Comparison of ENCODE assay signal across 7 cellular contexts in genomic region chr10:71770255-71770654, GRCh38. TPM values are rescaled to one million over a fixed set of nuclear protein-coding genes. Genes with fewer than 3 reads are reported as not detected.
DNase-seq lines count a peak whose midpoint lies in the region; ATAC-seq and TF ChIP-seq lines count a peak whose summit lies in the region.

No MANE protein-coding gene starts in this region.

- no peaks in the 10 kb centered on the region for H3K9me2 ChIP-seq in Loucy (replicated peaks; ENCODE audit: low read depth, low read length)

- intact Hi-C loops in left ventricle myocardium inferior (cut with micrococcal nuclease) (loop anchor here (10.0 kb wide), 1 partner anchor 45 kb away; no protein-coding TSS in a partner anchor), stomach (cut with DNase I; ENCODE audit: low total_unique reads) (no loop called here)

- H3K36me3 Mint-ChIP-seq in activated T-helper 17 cell treated with anti-CD3 and anti-CD28 coated beads, Interleukin-2, amount 50 U/mL, for 72 hours (ENCODE audit: low read depth) = peaks cover 89% of the 10 kb centered on the region
- no peaks in the 10 kb centered on the region for H3K36me3 Mint-ChIP-seq in progenitor cell of endocrine pancreas (ENCODE audit: insufficient read depth)

- H3K4me3 Mint-ChIP-seq in activated T-helper 17 cell treated with anti-CD3 and anti-CD28 coated beads, Interleukin-2, amount 50 U/mL, for 72 hours = peak overlapping the region; percentile 91
- H3K4me3 Mint-ChIP-seq in progenitor cell of endocrine pancreas (ENCODE audit: low read depth) = no peak overlapping the region

- H3K36me3 ChIP-seq in Loucy (ENCODE audit: insufficient read depth, low read length) = no peaks in the 10 kb centered on the region
- H3K36me3 ChIP-seq in left ventricle myocardium inferior = no peaks in the 10 kb centered on the region
- no peaks in the 10 kb centered on the region for H3K36me3 ChIP-seq in stomach
- no peaks in the 10 kb centered on the region for H3K36me3 ChIP-seq in neuronal stem cell (replicated peaks in 1 of 2; ENCODE audit: control insufficient read depth in 2 of 2, insufficient read depth in 2 of 2, low read length in 2 of 2)

- TF ChIP-seq POLR2A in stomach (IDR thresholded peaks at IDR 0.05) = no peak

- no peak overlapping the region for H2BK5ac ChIP-seq in neuronal stem cell (ENCODE audit: low read length)

- H3K23ac ChIP-seq in neuronal stem cell (ENCODE audit: low read depth, low read length, poor library complexity) = no peak overlapping the region

- H3K27me3 Mint-ChIP-seq in activated T-helper 17 cell treated with anti-CD3 and anti-CD28 coated beads, Interleukin-2, amount 50 U/mL, for 72 hours = no peaks in the 10 kb centered on the region
- H3K27me3 Mint-ChIP-seq in progenitor cell of endocrine pancreas = peaks cover 20% of the 10 kb centered on the region

- ATAC-seq in activated T-helper 17 cell treated with anti-CD3 and anti-CD28 coated beads, Interleukin-2, amount 50 U/mL, for 72 hours (replicated peaks) = no peak

- no peaks in the 10 kb centered on the region for H4K20me1 ChIP-seq in Loucy (ENCODE audit: insufficient read depth, low read length, poor library complexity, severe bottlenecking)

- H3K79me2 ChIP-seq in Loucy (ENCODE audit: insufficient read depth, low read length) = no peaks in the 10 kb centered on the region; the same call in 1 of the 2 replicates

- H3K4me2 ChIP-seq in Loucy (ENCODE audit: low read depth, low read length, poor library complexity, severe bottlenecking) (peak overlapping the region; percentile 75), neuronal stem cell (ENCODE audit: insufficient read depth, low read length, poor library complexity, severe bottlenecking) (no peak overlapping the region)

- TF ChIP-seq CTCF in Loucy (conservative IDR thresholded peaks at IDR 0.05; ENCODE audit: low read length) = no peak
- TF ChIP-seq CTCF in left ventricle myocardium inferior (IDR thresholded peaks at IDR 0.05; ENCODE audit: borderline replicate concordance) = no peak
- TF ChIP-seq CTCF in stomach (IDR thresholded peaks at IDR 0.05) = no peak
- TF ChIP-seq CTCF in progenitor cell of endocrine pancreas (IDR thresholded peaks at IDR 0.05; ENCODE audit: unreplicated experiment) = no peak

- H2AK5ac ChIP-seq in neuronal stem cell (ENCODE audit: low read depth, low read length) = no peak overlapping the region

- H2BK120ac ChIP-seq in neuronal stem cell (ENCODE audit: low read depth, low read length) = no peak overlapping the region

- H3K27ac ChIP-seq in left ventricle myocardium inferior (replicated peaks) (peak overlapping the region; percentile 99), stomach (peak overlapping the region; percentile 88 to 93 (median 90)), neuronal stem cell (replicated peaks; ENCODE audit: low read length) (no peak overlapping the region)

- H3K27me3 ChIP-seq in Loucy (ENCODE audit: insufficient read depth, low read length, poor library complexity, severe bottlenecking) = no peaks in the 10 kb centered on the region
- H3K27me3 ChIP-seq in left ventricle myocardium inferior (ENCODE audit: low read depth) = no peaks in the 10 kb centered on the region
- H3K27me3 ChIP-seq in stomach = no peaks in the 10 kb centered on the region
- peaks cover 0 to 57% (median 18%) of the 10 kb centered on the region in 3 experiments for H3K27me3 ChIP-seq in neuronal stem cell (ENCODE audit: control insufficient read depth in 3 of 3, insufficient read depth in 3 of 3, low read depth in 1 of 3, low read length in 3 of 3)

- TF ChIP-seq EP300 in stomach (IDR thresholded peaks at IDR 0.05) = no peak

- H3K18ac ChIP-seq in neuronal stem cell (ENCODE audit: low read length) = no peak overlapping the region

- H3K9me3 ChIP-seq in Loucy (ENCODE audit: insufficient read depth, low read depth, low read length) = no peaks in the 10 kb centered on the region
- no peaks in the 10 kb centered on the region for H3K9me3 ChIP-seq in left ventricle myocardium inferior (replicated peaks)
- no peaks in the 10 kb centered on the region for H3K9me3 ChIP-seq in stomach
- no peaks in the 10 kb centered on the region for H3K9me3 ChIP-seq in neuronal stem cell (replicated peaks in 1 of 2; ENCODE audit: control insufficient read depth in 2 of 2, insufficient read depth in 1 of 2, low read depth in 1 of 2, low read length in 2 of 2)

- H3K4me1 ChIP-seq in Loucy (ENCODE audit: insufficient read depth, low read length, poor library complexity, severe bottlenecking) = peaks cover 77% of the 10 kb centered on the region
- peaks cover 99% of the 10 kb centered on the region for H3K4me1 ChIP-seq in left ventricle myocardium inferior
- H3K4me1 ChIP-seq in stomach = peaks cover 88 to 98% (median 95%) of the 10 kb centered on the region in 4 donors
- H3K4me1 ChIP-seq in neuronal stem cell (ENCODE audit: control insufficient read depth in 2 of 2, insufficient read depth in 1 of 2, low read depth in 1 of 2, low read length in 2 of 2) = peaks cover 4 to 8% of the 10 kb centered on the region in 2 donors

- no peak overlapping the region for H4K91ac ChIP-seq in neuronal stem cell (ENCODE audit: low read depth, low read length, poor library complexity)

- H2BK15ac ChIP-seq in neuronal stem cell (ENCODE audit: low read length) = no peak overlapping the region

- DNase-seq in left ventricle myocardium inferior (no peak), stomach (no peak), NCI-H1092 (lab: John Stamatoyannopoulos, UW) (no peak), neuronal stem cell (ENCODE audit: low spot score) (no peak), progenitor cell of endocrine pancreas (ENCODE audit: low spot score, unreplicated experiment) (no peak)

- H3K14ac ChIP-seq in neuronal stem cell (ENCODE audit: low read length) = no peak overlapping the region

- H3K9ac ChIP-seq in Loucy (ENCODE audit: low read depth, low read length, poor library complexity, severe bottlenecking) (peak overlapping the region; percentile 65), neuronal stem cell (ENCODE audit: low read depth, low read length, poor library complexity) (no peak overlapping the region)

- H3F3A ChIP-seq in Loucy (ENCODE audit: low read depth) = peaks cover 8% of the 10 kb centered on the region; the same call in 1 of the 2 replicates

- H3K9me3 Mint-ChIP-seq in activated T-helper 17 cell treated with anti-CD3 and anti-CD28 coated beads, Interleukin-2, amount 50 U/mL, for 72 hours = no peaks in the 10 kb centered on the region
- no peaks in the 10 kb centered on the region for H3K9me3 Mint-ChIP-seq in progenitor cell of endocrine pancreas (ENCODE audit: low read depth)

- 86 to 94% (median 92%) methylated on average over 2 to 3 of the region's 3 CpGs for WGBS in stomach, 5 donors
- no CpG with 5 or more reads among the region's 3 CpGs for WGBS in neuronal stem cell (ENCODE audit: extremely low coverage in 2 of 2, insufficient read length in 2 of 2, insufficient replicate concordance in 1 of 2), 2 donors

- H2AFZ ChIP-seq in Loucy (ENCODE audit: low read length) = no peak overlapping the region
- no peak overlapping the region for H2AFZ ChIP-seq in neuronal stem cell (ENCODE audit: low read length)

- H3K4ac ChIP-seq in neuronal stem cell (ENCODE audit: low read length) = no peak overlapping the region

- H2BK12ac ChIP-seq in neuronal stem cell (ENCODE audit: low read length) = no peak overlapping the region

- no peak overlapping the region for H4K8ac ChIP-seq in neuronal stem cell (ENCODE audit: low read depth, low read length)

- H3K4me1 Mint-ChIP-seq in activated T-helper 17 cell treated with anti-CD3 and anti-CD28 coated beads, Interleukin-2, amount 50 U/mL, for 72 hours = peaks cover 49% of the 10 kb centered on the region
- H3K4me1 Mint-ChIP-seq in progenitor cell of endocrine pancreas (ENCODE audit: low read depth) = peaks cover 23% of the 10 kb centered on the region

- H3K79me1 ChIP-seq in neuronal stem cell (ENCODE audit: low read depth, low read length) = no peaks in the 10 kb centered on the region

- H3K4me3 ChIP-seq in Loucy (ENCODE audit: low read length, poor library complexity, severe bottlenecking) (peak overlapping the region; percentile 73), left ventricle myocardium inferior (peak overlapping the region; percentile 96), stomach (peak overlapping the region in 3 of 4 donors; percentile 5 to 70 (median 58)), neuronal stem cell (ENCODE audit: low read length in 2 of 2) (no peak overlapping the region)

- H3K27ac Mint-ChIP-seq in activated T-helper 17 cell treated with anti-CD3 and anti-CD28 coated beads, Interleukin-2, amount 50 U/mL, for 72 hours = peak overlapping the region; percentile 94
- H3K27ac Mint-ChIP-seq in progenitor cell of endocrine pancreas = no peak overlapping the region

RNA-seq across cellular contexts. Expression of gene VSIR, which starts 3.1 kb away (rescaled TPM):
- 100 to 1,000 TPM in 1 of 2 donors, 10 to 100 TPM in 1; 27.9 to 125 TPM for total RNA-seq in activated T-helper 17 cell treated with anti-CD3 and anti-CD28 coated beads, Interleukin-2, amount 50 U/mL, for 72 hours
- total RNA-seq in left ventricle myocardium inferior = 104 TPM
- total RNA-seq in stomach = 100 to 1,000 TPM in 1 of 5 donors, 10 to 100 TPM in 4; 14.7 to 103 (median 16.5) TPM
- 10 to 100 TPM; 14.2 to 21.7 (median 15.9) TPM for polyA plus RNA-seq in stomach
- 0.29 TPM for polyA plus RNA-seq in neuronal stem cell (2013, experiment 1 of 2)
- 0.48 TPM for polyA plus RNA-seq in neuronal stem cell (2013, experiment 2 of 2)
- total RNA-seq in progenitor cell of endocrine pancreas = 2.6 and 3.6 TPM in 2 replicates

RNA-seq across cellular contexts. Expression of gene C10orf105, which starts 50.7 kb away (rescaled TPM):
- 1 to 10 TPM in 1 of 2 donors, under 1 TPM in 1; 0.04 to 1.0 TPM for total RNA-seq in activated T-helper 17 cell treated with anti-CD3 and anti-CD28 coated beads, Interleukin-2, amount 50 U/mL, for 72 hours
- total RNA-seq in left ventricle myocardium inferior = 0.05 TPM
- total RNA-seq in stomach = not detected
- under 1 TPM in 1 of 3 donors, not detected in 2; 0.03 TPM for polyA plus RNA-seq in stomach
- polyA plus RNA-seq in neuronal stem cell (2013, experiment 1 of 2) = 1.4 TPM
- polyA plus RNA-seq in neuronal stem cell (2013, experiment 2 of 2) = 1.3 TPM
- 0.07 TPM in 1 of 2 replicates, not detected in the other for total RNA-seq in progenitor cell of endocrine pancreas

Comparison
In these comparisons a context has a peak if more than half of its experiments do, and no peak if none do; other contexts are left out.
1. H3K4me3 ChIP-seq: peak in Loucy (single experiment), left ventricle myocardium inferior (single experiment) and stomach (3 of 4); none in neuronal stem cell (0 of 2).